ENCODE assay signal across 11 cellular contexts in the genomic region with DNA sequence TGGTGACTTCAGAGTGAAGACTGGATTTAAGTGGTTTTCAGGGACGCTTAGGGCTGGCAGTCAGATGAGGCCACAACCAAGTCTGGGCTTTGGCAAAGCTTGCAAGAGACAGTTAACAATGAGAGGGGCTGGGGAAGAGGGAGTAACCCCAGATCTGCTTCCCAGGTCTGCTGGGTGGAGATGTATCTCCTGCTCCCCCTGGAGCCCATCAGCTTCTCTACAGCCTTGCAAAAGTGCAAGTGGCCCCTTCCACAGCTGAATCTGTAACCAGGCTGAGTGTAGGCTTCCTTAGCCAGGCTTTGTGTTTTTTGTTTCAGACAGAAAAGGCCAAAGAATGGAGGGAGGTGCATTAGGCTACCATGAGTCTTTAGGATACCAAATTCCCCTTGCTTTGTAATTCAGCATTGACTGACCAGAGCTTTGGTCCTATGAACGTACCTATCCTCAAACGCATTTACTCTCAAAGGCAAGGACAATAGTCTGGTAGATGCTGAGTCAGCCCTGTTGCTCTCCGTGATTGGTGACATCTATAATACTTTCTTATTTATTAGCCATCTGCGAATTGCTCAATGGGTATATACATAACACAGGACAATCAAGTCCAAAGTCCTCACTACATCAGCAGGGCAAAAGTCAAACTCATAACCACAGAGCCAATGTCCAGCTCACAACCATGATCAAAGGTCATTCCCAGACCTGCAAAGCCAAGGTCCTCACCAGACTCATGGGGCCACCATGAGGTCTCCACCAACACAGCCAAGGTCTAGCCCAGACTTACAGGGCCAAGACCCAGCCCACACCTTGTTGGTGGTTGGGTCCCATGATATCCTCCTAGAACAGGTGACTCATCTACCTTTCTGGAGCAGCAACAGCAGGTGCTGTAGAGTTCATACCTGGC. TPM values are rescaled to one million over a fixed set of nuclear protein-coding genes. Genes with fewer than 3 reads are reported as not detected.
A peak's percentile ranks its signal among the peaks of the same experiment; 100 is the strongest.
DNase-seq lines count a peak whose midpoint lies in the region; ATAC-seq, FAIRE-seq and TF ChIP-seq lines count a peak whose summit lies in the region.
"Had no signal": no experiment of that assay in that cellular context is flagged by ENCODE, and none has a peak within 500 bp of the region (broad histone marks: within the 10 kb centered on the region; RNA-seq: fewer than 3 reads in every experiment).

No MANE protein-coding gene starts in this region.

- no peak overlapping the region for H3K27ac Mint-ChIP-seq in endothelial cell (ENCODE audit: unreplicated experiment)
- H3K27ac Mint-ChIP-seq: CD4-positive, CD25-positive, alpha-beta regulatory T cell had no signal

- no peaks in the 10 kb centered on the region for H3K36me3 ChIP-seq in bronchial epithelial cell (ENCODE audit: control insufficient read depth, insufficient read depth, low read length)
- H3K36me3 ChIP-seq: thoracic aorta had no signal

- DNase-seq in NCI-H2196 treated with DMSO at 0.1 percent for 48 hours (lab: John Stamatoyannopoulos, UW; ENCODE audit: unreplicated experiment) (peak; percentile 4), NCI-H2196 (lab: John Stamatoyannopoulos, UW; ENCODE audit: unreplicated experiment) (no peak), NAMALWA (ENCODE audit: low spot score) (peak; percentile 31), bronchial epithelial cell (ENCODE audit: low read depth) (no peak), mesenteric fat pad (ENCODE audit: low spot score) (peak; percentile 26), endothelial cell (ENCODE audit: low spot score) (no peak), DMS153 treated with DMSO at 0.1 percent for 48 hours (lab: John Stamatoyannopoulos, UW; ENCODE audit: unreplicated experiment) (no peak)

- TF ChIP-seq CTCF in bronchial epithelial cell (IDR thresholded peaks at IDR 0.05; ENCODE audit: insufficient read depth, low read length, severe bottlenecking): peak; percentile 43
- TF ChIP-seq CTCF in endothelial cell (IDR thresholded peaks at IDR 0.05; ENCODE audit: unreplicated experiment): no peak

- H3K4me1 Mint-ChIP-seq in endothelial cell (ENCODE audit: unreplicated experiment): no peaks in the 10 kb centered on the region

- H3K27me3 ChIP-seq in bronchial epithelial cell (ENCODE audit: control insufficient read depth, insufficient read depth, low read length): no peaks in the 10 kb centered on the region

- no peak overlapping the region for H3K4me3 Mint-ChIP-seq in endothelial cell (ENCODE audit: unreplicated experiment)
- H3K4me3 Mint-ChIP-seq: CD4-positive, CD25-positive, alpha-beta regulatory T cell had no signal

- H3K27me3 Mint-ChIP-seq in endothelial cell (ENCODE audit: unreplicated experiment): peaks cover 6% of the 10 kb centered on the region

- no peak for ATAC-seq in HG02885 (IDR thresholded peaks at IDR 0.05; ENCODE audit: poor library complexity, unreplicated experiment)

- H3K36me3 Mint-ChIP-seq in endothelial cell (ENCODE audit: low read depth, unreplicated experiment): peaks cover 7% of the 10 kb centered on the region
- H3K36me3 Mint-ChIP-seq: CD4-positive, CD25-positive, alpha-beta regulatory T cell had no signal

- H3K4me3 ChIP-seq in bronchial epithelial cell (ENCODE audit: low read depth, low read length): no peak overlapping the region
- H3K4me3 ChIP-seq: thoracic aorta had no signal

- H3K9me3 Mint-ChIP-seq in endothelial cell (ENCODE audit: unreplicated experiment): no peaks in the 10 kb centered on the region
- H3K9me3 Mint-ChIP-seq: CD4-positive, CD25-positive, alpha-beta regulatory T cell had no signal

- no peak for FAIRE-seq in bronchial epithelial cell (lab: Jason Lieb, UNC)

RNA-seq across cellular contexts. Expression of gene CCDC13, which starts 17.1 kb away (rescaled TPM):
- 1.4 and 1.6 TPM in 2 replicates for total RNA-seq in bronchial epithelial cell
- total RNA-seq in mesenteric fat pad: 1.3 TPM
- 0.41 TPM for total RNA-seq in endothelial cell (ENCODE audit: unreplicated experiment)

RNA-seq across cellular contexts. Expression of gene HIGD1A, which starts 48.4 kb away (rescaled TPM):
- total RNA-seq in bronchial epithelial cell (219 and 291 TPM in 2 replicates), mesenteric fat pad (97.4 TPM), endothelial cell (ENCODE audit: unreplicated experiment) (60.7 TPM)

RNA-seq across cellular contexts. Expression of gene ACKR2, which starts 53.3 kb away (rescaled TPM):
- total RNA-seq in bronchial epithelial cell (1.3 and 3.3 TPM in 2 replicates), mesenteric fat pad (5.6 TPM), endothelial cell (ENCODE audit: unreplicated experiment) (3.8 TPM)
- total RNA-seq: CD4-positive, CD25-positive, alpha-beta regulatory T cell had no signal

RNA-seq across cellular contexts. Expression of gene HHATL, which starts 53.3 kb away (rescaled TPM):
- total RNA-seq in bronchial epithelial cell: not detected in 2 replicates
- 0.48 TPM for total RNA-seq in mesenteric fat pad
- not detected for total RNA-seq in endothelial cell (ENCODE audit: unreplicated experiment)
- total RNA-seq: CD4-positive, CD25-positive, alpha-beta regulatory T cell; T-helper 1 cell treated with Interleukin-12 subunit alpha and Interleukin-12 subunit beta and Interleukin-4 antibody, amounts not matched to agents 30 ng/mL and 1 ng/mL, for 36 hours; thoracic aorta had no signal

Comparison
In these comparisons a context has a peak if more than half of its experiments do, and no peak if none do; other contexts are left out.
1. DNase-seq: peak in NCI-H2196 treated with DMSO at 0.1 percent for 48 hours (single experiment), NAMALWA (single experiment) and mesenteric fat pad (single experiment); none in NCI-H2196 (single experiment), bronchial epithelial cell (single experiment), endothelial cell (single experiment) and DMS153 treated with DMSO at 0.1 percent for 48 hours (single experiment).